ENCODE assay signal across 8 cellular contexts in the genomic region with DNA sequence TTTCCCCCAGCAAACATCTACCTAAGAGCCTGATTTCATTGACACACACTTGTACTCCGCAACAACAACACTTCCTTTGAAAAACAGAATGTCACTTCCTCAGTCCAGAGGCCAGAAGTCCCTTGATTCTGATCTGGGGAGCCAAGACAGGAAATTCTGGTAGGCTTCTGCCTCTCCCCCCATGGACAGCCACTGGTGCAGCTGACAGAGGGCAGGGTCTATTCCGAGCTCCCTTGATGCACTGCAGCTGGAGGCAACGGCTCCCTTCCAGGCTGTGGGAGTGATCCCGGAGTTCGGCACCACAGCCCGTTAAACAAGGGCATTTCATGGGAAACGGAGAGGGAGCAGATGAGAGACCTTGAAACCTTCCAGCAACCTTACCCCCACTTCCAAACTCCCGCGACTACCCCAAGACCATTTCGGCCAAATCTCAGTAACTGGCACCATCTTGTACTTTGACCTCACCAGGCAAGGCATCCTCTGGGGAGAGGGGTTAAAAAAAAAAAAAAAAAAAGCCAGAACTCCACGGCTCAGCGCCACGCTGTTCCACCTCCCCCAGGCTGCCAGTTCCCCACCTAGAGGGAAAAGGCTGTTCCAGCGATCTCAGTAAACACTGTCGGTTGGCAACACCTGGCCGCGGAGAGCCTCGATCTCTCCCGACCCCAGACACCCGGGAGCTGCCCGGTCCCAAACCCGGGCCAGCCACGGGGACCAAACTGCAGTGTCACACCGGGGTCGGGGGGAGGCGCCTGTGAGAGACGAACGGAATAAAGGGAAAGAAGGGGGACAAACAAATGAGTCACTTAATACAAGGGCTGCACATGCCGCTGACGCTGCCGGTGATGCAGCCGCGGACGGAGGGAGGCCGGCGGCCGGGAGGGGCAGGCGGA. TPM values are rescaled to one million over a fixed set of nuclear protein-coding genes. Genes with fewer than 3 reads are reported as not detected.
DNase-seq lines count a peak whose midpoint lies in the region; ATAC-seq and TF ChIP-seq lines count a peak whose summit lies in the region.

No MANE protein-coding gene starts in this region.

- H3K36me3 ChIP-seq in ascending aorta (no peaks in the 10 kb centered on the region), hepatocyte (replicated peaks; ENCODE audit: insufficient read depth, low read depth) (no peaks in the 10 kb centered on the region)

- intact Hi-C loops in ascending aorta (cut with DNase I): loop anchor here (1.0 to 5.0 kb wide), 5 partner anchors 104 to 424 kb away; partner anchors contain the start of genes ALG8 and INTS4

- peaks cover 0 to 19% of the 10 kb centered on the region in 2 donors for H3K4me1 ChIP-seq in ascending aorta
- peaks cover 16% of the 10 kb centered on the region for H3K4me1 ChIP-seq in hepatocyte (ENCODE audit: insufficient read depth)

- H3K27ac ChIP-seq in ascending aorta (peak overlapping the region; percentile 98 to 100), hepatocyte (peak overlapping the region; percentile 96)

- peak; percentile 72 for TF ChIP-seq CTCF in GM12875 (IDR thresholded peaks at IDR 0.05; ENCODE audit: borderline replicate concordance, insufficient read depth, low read depth, low read length)
- TF ChIP-seq CTCF in ascending aorta (IDR thresholded peaks at IDR 0.05): peak in 2 of 3 experiments; percentile 50 to 53
- peak; percentile 54 for TF ChIP-seq CTCF in hepatocyte (IDR thresholded peaks at IDR 0.05; ENCODE audit: poor library complexity)

- H3K79me2 ChIP-seq in hepatocyte: peaks cover 42% of the 10 kb centered on the region

- WGBS in hepatocyte (ENCODE audit: low lambda C conversion rate, missing lambda C conversion rate): 3% methylated on average over 38 of the region's 38 CpGs

- peak; percentile 54 for ATAC-seq in HG02943 (IDR thresholded peaks at IDR 0.05; ENCODE audit: low read depth, unreplicated experiment)
- no peak for ATAC-seq in GM18519 (IDR thresholded peaks at IDR 0.05; ENCODE audit: low FRiP score, unreplicated experiment)

- H3K9me3 ChIP-seq in ascending aorta: no peaks in the 10 kb centered on the region
- no peaks in the 10 kb centered on the region for H3K9me3 ChIP-seq in hepatocyte (ENCODE audit: low read depth)

- H3K27me3 ChIP-seq in ascending aorta: no peaks in the 10 kb centered on the region
- no peaks in the 10 kb centered on the region for H3K27me3 ChIP-seq in hepatocyte

- H3K9me2 ChIP-seq in hepatocyte (replicated peaks; ENCODE audit: insufficient read depth): no peaks in the 10 kb centered on the region

- H4K20me1 ChIP-seq in hepatocyte (ENCODE audit: insufficient read depth, poor library complexity, severe bottlenecking): no peaks in the 10 kb centered on the region

- H3K4me2 ChIP-seq in hepatocyte: peak overlapping the region; percentile 83

- H3K4me3 ChIP-seq in GM12875 (ENCODE audit: low read depth, low read length): peak overlapping the region; percentile 78
- peak overlapping the region; percentile 82 to 84 for H3K4me3 ChIP-seq in ascending aorta
- H3K4me3 ChIP-seq in hepatocyte: peak overlapping the region; percentile 66

- peak overlapping the region; percentile 51 for H2AFZ ChIP-seq in hepatocyte

- DNase-seq in NCI-H1694 treated with DMSO at 0.1 percent for 48 hours (lab: John Stamatoyannopoulos, UW) (peak; percentile 51), T-helper 22 cell (ENCODE audit: low read depth) (peak; percentile 63), ascending aorta (ENCODE audit: low spot score in 2 of 2) (peak; percentile 78 to 94), hepatocyte (ENCODE audit: low spot score) (peak; percentile 90), renal cortical epithelial cell (ENCODE audit: low read depth) (peak; percentile 74)

RNA-seq across cellular contexts. Expression of gene GAB2, which starts 1.1 kb away (rescaled TPM):
- total RNA-seq in ascending aorta (21.6 TPM), hepatocyte (10.2 TPM in 2 replicates), renal cortical epithelial cell (10.6 and 11.0 TPM in 2 replicates)
- 4.9 and 7.8 TPM in 2 replicates for polyA plus RNA-seq in hepatocyte
